Comparison of ENCODE assay signal across 1 cellular context in genomic region chr1:10621906-10622305, GRCh38.
TF ChIP-seq lines count a peak whose summit lies in the region.

No MANE protein-coding gene starts in this region.

TF ChIP-seq in HEK293, 187 proteins besides CTCF, POLR2A, EP300 and RAD21 (continued from another document):
- TF ChIP-seq OSR2 (tag by site-specific recombination; IDR thresholded peaks at IDR 0.05) = no peak
